Comparison of ENCODE assay signal across 16 cellular contexts in genomic region chr9:128497824-128498610, GRCh38. TPM values are rescaled to one million over a fixed set of nuclear protein-coding genes. Genes with fewer than 3 reads are reported as not detected.
DNase-seq lines count a peak whose midpoint lies in the region; ATAC-seq and TF ChIP-seq lines count a peak whose summit lies in the region.
"Had no signal": no experiment of that assay in that cellular context is flagged by ENCODE, and none has a peak within 500 bp of the region (broad histone marks: within the 10 kb centered on the region; RNA-seq: fewer than 3 reads in every experiment).

No MANE protein-coding gene starts in this region.

- no peak overlapping the region for H3K27ac Mint-ChIP-seq in endothelial cell (ENCODE audit: unreplicated experiment)
- H3K27ac Mint-ChIP-seq: GM23338 had no signal

- peaks cover 50% of the 10 kb centered on the region for H3K4me1 Mint-ChIP-seq in endothelial cell (ENCODE audit: unreplicated experiment)
- H3K4me1 Mint-ChIP-seq: GM23338 had no signal

- H3K27me3 Mint-ChIP-seq in endothelial cell (ENCODE audit: unreplicated experiment) = peaks cover 3% of the 10 kb centered on the region

- no peak for TF ChIP-seq CTCF in endothelial cell (IDR thresholded peaks at IDR 0.05; ENCODE audit: unreplicated experiment)

- no peaks in the 10 kb centered on the region for H3K9me3 Mint-ChIP-seq in endothelial cell (ENCODE audit: unreplicated experiment)
- H3K9me3 Mint-ChIP-seq: GM23338 had no signal

- H3K36me3 Mint-ChIP-seq in endothelial cell (ENCODE audit: low read depth, unreplicated experiment) = peaks cover 44% of the 10 kb centered on the region

- ATAC-seq in HG03521 (IDR thresholded peaks at IDR 0.05; ENCODE audit: unreplicated experiment) = no peak
- ATAC-seq: GM23338 had no signal

- H3K4me3 Mint-ChIP-seq in endothelial cell (ENCODE audit: unreplicated experiment) = peak overlapping the region; percentile 21
- H3K4me3 Mint-ChIP-seq: GM23338 had no signal

- DNase-seq in activated effector memory CD4-positive, alpha-beta T cell treated with anti-CD3 and anti-CD28 coated beads, Interleukin-2, amount 50 U/mL, for 16 hours = peak; percentile 50
- no peak for DNase-seq in activated effector memory CD4-positive, alpha-beta T cell treated with Interleukin-2 at 50 U/mL for 16 hours
- DNase-seq in endothelial cell (ENCODE audit: low spot score) (no peak), nucleus accumbens (lab: John Stamatoyannopoulos, UW) (peak in 33 of 56 donors; percentile 6 to 72 (median 34)), NCI-H345 (lab: John Stamatoyannopoulos, UW) (no peak), NCI-H1694 (lab: John Stamatoyannopoulos, UW) (no peak), SK-N-DZ (ENCODE audit: low spot score) (no peak)
- DNase-seq: Caco-2, DMS79 treated with DMSO at 0.1 percent for 48 hours, NCI-H146, NCI-H446 treated with DMSO at 0.1 percent for 48 hours, NCI-H748 treated with DMSO at 0.1 percent for 48 hours, Peyer's patch, SHP77 treated with DMSO at 0.1 percent for 48 hours had no signal

RNA-seq across cellular contexts. Expression of gene GLE1, which starts 6.5 kb away (rescaled TPM):
- 17.5 TPM for total RNA-seq in endothelial cell (ENCODE audit: unreplicated experiment)
- 31.9 and 33.4 TPM in 2 replicates for polyA plus RNA-seq in SK-N-DZ (2014; cell fraction: cytosol; rRNA removed)
- polyA plus RNA-seq in SK-N-DZ (2014; cell fraction: nucleus; rRNA removed) = 15.2 and 17.9 TPM in 2 replicates

RNA-seq across cellular contexts. Expression of gene ODF2, which starts 42.2 kb away (rescaled TPM):
- 83.8 TPM for total RNA-seq in endothelial cell (ENCODE audit: unreplicated experiment)
- polyA plus RNA-seq in SK-N-DZ (2014; cell fraction: cytosol; rRNA removed) = 41.0 and 44.2 TPM in 2 replicates
- polyA plus RNA-seq in SK-N-DZ (2014; cell fraction: nucleus; rRNA removed) = 129 and 152 TPM in 2 replicates

RNA-seq across cellular contexts. Expression of gene SPTAN1, which starts 54.4 kb away (rescaled TPM):
- 810 TPM for total RNA-seq in endothelial cell (ENCODE audit: unreplicated experiment)
- 59.9 and 65.0 TPM in 2 replicates for polyA plus RNA-seq in SK-N-DZ (2014; cell fraction: cytosol; rRNA removed)
- 149 and 265 TPM in 2 replicates for polyA plus RNA-seq in SK-N-DZ (2014; cell fraction: nucleus; rRNA removed)

Comparison
In these comparisons a context has a peak if more than half of its experiments do, and no peak if none do; other contexts are left out.
1. DNase-seq: peak in activated effector memory CD4-positive, alpha-beta T cell treated with anti-CD3 and anti-CD28 coated beads, Interleukin-2, amount 50 U/mL, for 16 hours (single experiment) and nucleus accumbens (33 of 56); none in activated effector memory CD4-positive, alpha-beta T cell treated with Interleukin-2 at 50 U/mL for 16 hours (single experiment), endothelial cell (single experiment), NCI-H345 (single experiment), NCI-H1694 (single experiment) and SK-N-DZ (single experiment).